11 cellular contexts compared by ENCODE assay signal in genomic region chr3:87225659-87226058, GRCh38. TPM values are rescaled to one million over a fixed set of nuclear protein-coding genes. Genes with fewer than 3 reads are reported as not detected.
DNase-seq lines count a peak whose midpoint lies in the region; ATAC-seq, FAIRE-seq and TF ChIP-seq lines count a peak whose summit lies in the region.
"Had no signal": no experiment of that assay in that cellular context is flagged by ENCODE, and none has a peak within 500 bp of the region (broad histone marks: within the 10 kb centered on the region; RNA-seq: fewer than 3 reads in every experiment).

No MANE protein-coding gene starts in this region.

- POLR2A ChIA-PET in CD4-positive, alpha-beta memory T cell (lab: Charles Lee; ENCODE audit: partially characterized antibody): interaction anchor here (2.2 kb wide), 1 partner anchor 924 kb away, joined by 15 read pairs; the partner anchor contains the start of gene C3orf38
- POLR2A ChIA-PET in HEK293T (lab: Yijun Ruan, JAX): interaction anchor here (1.2 kb wide), 1 partner anchor 14 kb away, joined by 3 read pairs; no protein-coding TSS in a partner anchor

- no peaks in the 10 kb centered on the region for H3K9me3 ChIP-seq in CD4-positive, alpha-beta memory T cell (ENCODE audit: control insufficient read depth in 1 of 2, low read length in 2 of 2)
- no peaks in the 10 kb centered on the region for H3K9me3 ChIP-seq in adipocyte (ENCODE audit: control insufficient read depth, low read length)

- no peak for DNase-seq in CD4-positive, alpha-beta memory T cell
- DNase-seq in HEK293T (ENCODE audit: extremely low spot score) (peak; percentile 14), adipocyte (ENCODE audit: low read depth) (no peak), naive B cell (no peak), GOT3 (lab: John Stamatoyannopoulos, UW) (no peak), frontal cortex (ENCODE audit: low spot score in 2 of 2) (no peak)

- peak overlapping the region; percentile 4 to 84 (median 48) for H3K4me3 Mint-ChIP-seq in CD4-positive, alpha-beta memory T cell
- H3K4me3 Mint-ChIP-seq in naive B cell: peak overlapping the region in 6 of 8 donors; percentile 41 to 100 (median 81)

- peaks cover 6 to 7% of the 10 kb centered on the region in 2 donors for H3K27me3 Mint-ChIP-seq in CD4-positive, alpha-beta memory T cell
- H3K27me3 Mint-ChIP-seq in naive B cell: peaks cover 8 to 28% (median 15%) of the 10 kb centered on the region in 3 donors

- H3K4me1 Mint-ChIP-seq in CD4-positive, alpha-beta memory T cell: peaks cover 24 to 42% (median 27%) of the 10 kb centered on the region in 4 donors
- peaks cover 17 to 43% (median 30%) of the 10 kb centered on the region in 3 donors for H3K4me1 Mint-ChIP-seq in naive B cell

- peak overlapping the region; percentile 93 for H3K9ac ChIP-seq in adipocyte (ENCODE audit: low read length)

- no peaks in the 10 kb centered on the region for H3K36me3 ChIP-seq in CD4-positive, alpha-beta memory T cell (ENCODE audit: insufficient read depth, low read length)
- no peaks in the 10 kb centered on the region for H3K36me3 ChIP-seq in adipocyte (ENCODE audit: control insufficient read depth, insufficient read depth, low read length, severe bottlenecking)

- peaks cover 35% of the 10 kb centered on the region for H3K4me1 ChIP-seq in CD4-positive, alpha-beta memory T cell (ENCODE audit: insufficient read depth, low read length)
- peaks cover 28% of the 10 kb centered on the region for H3K4me1 ChIP-seq in adipocyte (ENCODE audit: control insufficient read depth, insufficient read depth, low read length)

- no peak overlapping the region for H3K27ac ChIP-seq in CD4-positive, alpha-beta memory T cell (ENCODE audit: low read depth, low read length)

- ATAC-seq in naive B cell (ENCODE audit: low read depth in 2 of 2) (no peak), GM19351 (IDR thresholded peaks at IDR 0.05; ENCODE audit: unreplicated experiment) (no peak), HG03378 (IDR thresholded peaks at IDR 0.05; ENCODE audit: unreplicated experiment) (no peak)

- no peaks in the 10 kb centered on the region for H3K27me3 ChIP-seq in CD4-positive, alpha-beta memory T cell (ENCODE audit: insufficient read depth, low read length)
- H3K27me3 ChIP-seq in adipocyte (replicated peaks; ENCODE audit: control insufficient read depth, insufficient read depth, low read length): no peaks in the 10 kb centered on the region

- CTCF ChIA-PET in CD4-positive, alpha-beta memory T cell (lab: Charles Lee; ENCODE audit: partially characterized antibody): interaction anchor here (0.8 to 1.2 kb wide), 2 partner anchors 12 to 923 kb away, joined by 3 read pairs; no protein-coding TSS in a partner anchor
- CTCF ChIA-PET in HEK293T (lab: Yijun Ruan, JAX): interaction anchor here (0.5 kb wide), 1 partner anchor 14 kb away, joined by 3 read pairs; no protein-coding TSS in a partner anchor

- intact Hi-C loops in CD4-positive, alpha-beta memory T cell (cut with micrococcal nuclease): no loop called here

- peak overlapping the region in 2 of 7 donors; percentile 57 to 97 for H3K27ac Mint-ChIP-seq in CD4-positive, alpha-beta memory T cell
- peak overlapping the region in 4 of 6 donors; percentile 5 to 99 (median 72) for H3K27ac Mint-ChIP-seq in naive B cell

- no peak overlapping the region for H3K4me3 ChIP-seq in CD4-positive, alpha-beta memory T cell (ENCODE audit: low read length in 2 of 2)
- peak overlapping the region; percentile 99 for H3K4me3 ChIP-seq in adipocyte (ENCODE audit: low read length)

- FAIRE-seq in frontal cortex (lab: Jason Lieb, UNC): no peak

- H3K9me3 Mint-ChIP-seq in CD4-positive, alpha-beta memory T cell: peaks cover 0 to 3% (median 0%) of the 10 kb centered on the region in 8 donors
- H3K9me3 Mint-ChIP-seq in naive B cell: peaks cover 0 to 6% (median 4%) of the 10 kb centered on the region in 7 donors

- H3K36me3 Mint-ChIP-seq in CD4-positive, alpha-beta memory T cell: peaks cover 0 to 15% of the 10 kb centered on the region in 2 donors
- H3K36me3 Mint-ChIP-seq in naive B cell: peaks cover 0 to 8% of the 10 kb centered on the region in 2 donors

TF ChIP-seq in HEK293T, 16 proteins besides CTCF, POLR2A, EP300 and RAD21:
- TF ChIP-seq TARDBP (IDR thresholded peaks at IDR 0.05) (no peak), PKNOX1 (IDR thresholded peaks at IDR 0.05) (peak; percentile 73), FOXM1 (IDR thresholded peaks at IDR 0.05; ENCODE audit: borderline replicate concordance) (no peak)

RNA-seq across cellular contexts. Expression of gene CHMP2B, which starts 1.4 kb away (rescaled TPM):
- 10 to 100 TPM; 25.9 to 30.8 TPM for total RNA-seq in CD4-positive, alpha-beta memory T cell
- polyA plus RNA-seq in CD4-positive, alpha-beta memory T cell: 10 to 100 TPM; 47.3 to 51.1 TPM
- polyA plus RNA-seq in naive B cell (ENCODE audit: low read depth in 6 of 6): 10 to 100 TPM; 50.3 to 87.0 (median 69.8) TPM
- total RNA-seq in frontal cortex: 29.3 TPM

RNA-seq across cellular contexts. Expression of gene POU1F1, which starts 50.7 kb away (rescaled TPM):
- total RNA-seq in CD4-positive, alpha-beta memory T cell: not detected
- not detected for polyA plus RNA-seq in CD4-positive, alpha-beta memory T cell
- polyA plus RNA-seq in naive B cell (ENCODE audit: low read depth in 6 of 6): not detected
- total RNA-seq in frontal cortex: not detected
- total RNA-seq: lung microvascular endothelial cell, temporal lobe had no signal
- polyA plus RNA-seq: esophagus had no signal
